ENCODE assay signal across 8 cellular contexts in genomic region chr18:63098014-63098981, GRCh38.
DNase-seq lines count a peak whose midpoint lies in the region; ATAC-seq and TF ChIP-seq lines count a peak whose summit lies in the region.

No MANE protein-coding gene starts in this region.

- H3K79me1 ChIP-seq in trophoblast cell (ENCODE audit: low read length) = peaks cover 3% of the 10 kb centered on the region

- WGBS in trophoblast cell (ENCODE audit: extremely low coverage, insufficient coverage, insufficient read length) = no CpG with 5 or more reads among the region's 16 CpGs

- H3K18ac ChIP-seq in trophoblast cell (ENCODE audit: low read length) = peak overlapping the region; percentile 2

- no peak overlapping the region for H3K4ac ChIP-seq in trophoblast cell (ENCODE audit: low read depth, low read length)

- H3K4me1 Mint-ChIP-seq in T-cell (peaks cover 46 to 72% (median 58%) of the 10 kb centered on the region in 3 donors), neural progenitor cell (peaks cover 3% of the 10 kb centered on the region)

- no peaks in the 10 kb centered on the region for H3K36me3 ChIP-seq in trophoblast cell (ENCODE audit: control insufficient read depth in 1 of 2, insufficient read depth in 2 of 2, low read length in 2 of 2)
- no peaks in the 10 kb centered on the region for H3K36me3 ChIP-seq in neural progenitor cell

- H2AFZ ChIP-seq in trophoblast cell (ENCODE audit: insufficient read depth, low read length, poor library complexity) (no peak overlapping the region), neural progenitor cell (replicated peaks) (no peak overlapping the region)

- H2BK120ac ChIP-seq in trophoblast cell (ENCODE audit: insufficient read depth, low read length, poor library complexity) = no peak overlapping the region

- H3K27ac Mint-ChIP-seq in T-cell (peak overlapping the region; percentile 80 to 91), neural progenitor cell (no peak overlapping the region)

- H3K36me3 Mint-ChIP-seq in T-cell (no peaks in the 10 kb centered on the region), neural progenitor cell (peaks cover 7% of the 10 kb centered on the region)

- DNase-seq in T-cell (peak in 32 of 34 experiments; percentile 16 to 62 (median 44)), trophoblast cell (no peak), DMS53 treated with DMSO at 0.1 percent for 48 hours (lab: John Stamatoyannopoulos, UW; ENCODE audit: unreplicated experiment) (no peak), iPS-NIHi7 (ENCODE audit: extremely low spot score) (no peak), neural progenitor cell (ENCODE audit: low spot score) (no peak), middle frontal gyrus (ENCODE audit: extremely low spot score, low spot score) (no peak)

- H3K4me2 ChIP-seq in trophoblast cell (ENCODE audit: low read length) (no peak overlapping the region), neural progenitor cell (no peak overlapping the region)

- H2BK5ac ChIP-seq in trophoblast cell (ENCODE audit: low read depth, low read length, poor library complexity) = no peak overlapping the region

- no peaks in the 10 kb centered on the region for H3F3A ChIP-seq in neural progenitor cell (ENCODE audit: low read depth)

- H3K27me3 Mint-ChIP-seq in T-cell = no peaks in the 10 kb centered on the region
- H3K27me3 Mint-ChIP-seq in neural progenitor cell (ENCODE audit: insufficient read depth, low read depth) = peaks cover 8% of the 10 kb centered on the region

- peaks cover 9 to 17% of the 10 kb centered on the region in 2 experiments for H3K4me1 ChIP-seq in trophoblast cell (ENCODE audit: control insufficient read depth in 1 of 2, insufficient read depth in 2 of 2, low read length in 2 of 2)
- no peaks in the 10 kb centered on the region for H3K4me1 ChIP-seq in neural progenitor cell

- H3K9ac ChIP-seq in trophoblast cell (ENCODE audit: low read length) (no peak overlapping the region), neural progenitor cell (no peak overlapping the region)

- no peak overlapping the region for H4K8ac ChIP-seq in trophoblast cell (ENCODE audit: low read depth, low read length)

- no peak for TF ChIP-seq CTCF in neural progenitor cell (IDR thresholded peaks at IDR 0.05)

- H3K9me3 ChIP-seq in trophoblast cell (ENCODE audit: insufficient read depth, low read depth, low read length) (peaks cover 2% of the 10 kb centered on the region), neural progenitor cell (ENCODE audit: low read depth) (no peaks in the 10 kb centered on the region)

- H4K12ac ChIP-seq in trophoblast cell (ENCODE audit: low read depth, low read length) = no peak overlapping the region

- H3K9me3 Mint-ChIP-seq in T-cell (no peaks in the 10 kb centered on the region), neural progenitor cell (peaks cover 5% of the 10 kb centered on the region)

- CTCF ChIA-PET in T-cell (lab: Charles Lee) = interaction anchor here in 1 of 2 donors (1.2 kb wide), 1 partner anchor 224 kb away, joined by 3 read pairs; no protein-coding TSS in a partner anchor

- H3K4me3 ChIP-seq in trophoblast cell (ENCODE audit: low read depth, low read length) (no peak overlapping the region), neural progenitor cell (no peak overlapping the region)

- ATAC-seq in GM19025 (IDR thresholded peaks at IDR 0.05; ENCODE audit: low read depth, unreplicated experiment) (peak; percentile 61), HG02943 (IDR thresholded peaks at IDR 0.05; ENCODE audit: low read depth, unreplicated experiment) (peak; percentile 57), T-cell (replicated peaks in 1 of 4) (peak; percentile 62 to 88 (median 77))

- H3K4me3 Mint-ChIP-seq in T-cell (peak overlapping the region; percentile 39 to 73 (median 41)), neural progenitor cell (no peak overlapping the region)

- H3K79me2 ChIP-seq in trophoblast cell (ENCODE audit: control insufficient read depth, insufficient read depth, low read length, poor library complexity) = no peaks in the 10 kb centered on the region
- H3K79me2 ChIP-seq in neural progenitor cell (ENCODE audit: low read depth) = no peaks in the 10 kb centered on the region

- H3K27ac ChIP-seq in trophoblast cell (ENCODE audit: low read depth, low read length) (no peak overlapping the region), neural progenitor cell (no peak overlapping the region)

- H3K27me3 ChIP-seq in trophoblast cell (ENCODE audit: insufficient read depth, low read length) = no peaks in the 10 kb centered on the region
- no peaks in the 10 kb centered on the region for H3K27me3 ChIP-seq in neural progenitor cell

- H3K23ac ChIP-seq in trophoblast cell (ENCODE audit: low read length) = no peak overlapping the region

- H2AK5ac ChIP-seq in trophoblast cell (ENCODE audit: low read length) = peak overlapping the region; percentile 56

- H4K91ac ChIP-seq in trophoblast cell (ENCODE audit: low read depth, low read length) = peak overlapping the region; percentile 41

- no peaks in the 10 kb centered on the region for H4K20me1 ChIP-seq in neural progenitor cell (ENCODE audit: low read depth)

- POLR2A ChIA-PET in T-cell (lab: Charles Lee) = no interaction called here

- peak overlapping the region; percentile 49 for H3K14ac ChIP-seq in trophoblast cell (ENCODE audit: low read length)

- peak overlapping the region; percentile 55 for H2BK12ac ChIP-seq in trophoblast cell (ENCODE audit: low read length)

Comparison
In these comparisons a context has a peak if more than half of its experiments do, and no peak if none do; other contexts are left out.
1. DNase-seq: peak in T-cell (32 of 34); none in trophoblast cell (0 of 2), DMS53 treated with DMSO at 0.1 percent for 48 hours (single experiment), iPS-NIHi7 (single experiment), neural progenitor cell (single experiment) and middle frontal gyrus (single experiment).
2. Peak in every context shown above with its lines, with median percentiles within 50 percentile points of each other: ATAC-seq.